20 cellular contexts compared by ENCODE assay signal in genomic region chr13:112877976-112878955, GRCh38.
"Had no signal": no experiment of that assay in that cellular context is flagged by ENCODE, and none has a peak within 500 bp of the region (broad histone marks: within the 10 kb centered on the region; RNA-seq: fewer than 3 reads in every experiment).

No MANE protein-coding gene starts in this region.

- ATAC-seq: right cardiac atrium; stimulated activated effector memory CD8-positive, alpha-beta T cell treated with anti-CD3 and anti-CD28 coated beads, Interleukin-12 subunit alpha, Interleukin-12 subunit beta, amount 100 ng/mL, for 72 hours had no signal

- H3K27ac ChIP-seq: brain microvascular endothelial cell, coronary artery, heart right ventricle, prostate gland, stomach, WERI-Rb-1 had no signal

- H3K4me3 Mint-ChIP-seq: activated CD4-positive, alpha-beta memory T cell treated with anti-CD3 and anti-CD28 coated beads for 36 hours; activated T-helper 1 cell treated with anti-CD3 and anti-CD28 coated beads, Interleukin-12 subunit alpha, Interleukin-12 subunit beta, Interleukin-2, Interleukin-4 antibody, amounts not matched to agents 30 ng/mL and 10 ng/mL and 1 ng/mL, durations not matched to agents 14 hours and 24 hours and 36 hours; central memory CD8-positive, alpha-beta T cell; nephron; stimulated activated effector memory CD8-positive, alpha-beta T cell treated with anti-CD3 and anti-CD28 coated beads, Interleukin-12 subunit alpha, Interleukin-12 subunit beta, amount 100 ng/mL, for 72 hours had no signal

- H3K9me3 Mint-ChIP-seq: nephron had no signal

- H3K27me3 ChIP-seq: brain microvascular endothelial cell, heart right ventricle, stomach had no signal

- DNase-seq: activated CD4-positive, alpha-beta memory T cell treated with anti-CD3 and anti-CD28 coated beads for 36 hours; activated CD4-positive, alpha-beta T cell treated with anti-CD3 and anti-CD28 coated beads for 4 hours; activated naive CD4-positive, alpha-beta T cell; activated T-cell treated with anti-CD3 and anti-CD28 coated beads for 4 hours; brain microvascular endothelial cell; immature natural killer cell; right cardiac atrium; small intestine; stimulated activated CD4-positive, alpha-beta T cell treated with anti-CD3 and anti-CD28 coated beads, Interleukin-4, amount 100 ng/mL, for 24 hours; stomach; trophoblast cell; WERI-Rb-1 had no signal

- H3K27me3 Mint-ChIP-seq: activated CD4-positive, alpha-beta memory T cell treated with anti-CD3 and anti-CD28 coated beads for 36 hours; central memory CD8-positive, alpha-beta T cell had no signal

- H3K9me3 ChIP-seq: heart right ventricle, prostate gland, stomach had no signal

- H3K36me3 ChIP-seq: brain microvascular endothelial cell, prostate gland had no signal

- H3K4me3 ChIP-seq: coronary artery, heart right ventricle, lung, prostate gland, stomach had no signal

- H3K4me1 ChIP-seq: prostate gland had no signal

- H3K27ac Mint-ChIP-seq: activated CD4-positive, alpha-beta memory T cell treated with anti-CD3 and anti-CD28 coated beads for 36 hours; activated T-helper 1 cell treated with anti-CD3 and anti-CD28 coated beads, Interleukin-12 subunit alpha, Interleukin-12 subunit beta, Interleukin-2, Interleukin-4 antibody, amounts not matched to agents 30 ng/mL and 10 ng/mL and 1 ng/mL, durations not matched to agents 14 hours and 24 hours and 36 hours; immature natural killer cell; stimulated activated effector memory CD8-positive, alpha-beta T cell treated with anti-CD3 and anti-CD28 coated beads, Interleukin-12 subunit alpha, Interleukin-12 subunit beta, amount 100 ng/mL, for 72 hours had no signal
